In genomic region chr2:86225581-86225980, GRCh38 we compare ENCODE assay signal across 8 cellular contexts. TPM values are rescaled to one million over a fixed set of nuclear protein-coding genes. Genes with fewer than 3 reads are reported as not detected.
DNase-seq lines count a peak whose midpoint lies in the region; ATAC-seq, FAIRE-seq and TF ChIP-seq lines count a peak whose summit lies in the region.

No MANE protein-coding gene starts in this region.

- H3K27me3 Mint-ChIP-seq in nephron (ENCODE audit: low read depth) = peaks cover 9% of the 10 kb centered on the region
- H3K27me3 Mint-ChIP-seq in nephron progenitor cell (ENCODE audit: low read depth, poor library complexity) = peaks cover 6% of the 10 kb centered on the region

- H3K36me3 Mint-ChIP-seq in nephron (ENCODE audit: low read depth) (no peaks in the 10 kb centered on the region), nephron progenitor cell (ENCODE audit: low read depth) (no peaks in the 10 kb centered on the region)

- H3K9ac ChIP-seq in GM12878 (ENCODE audit: control insufficient read depth, insufficient read depth, low read length) = peak overlapping the region; percentile 33; the same call in 1 of the 2 replicates

- RAD21 ChIA-PET in GM12878 (lab: Charles Lee; ENCODE audit: unreplicated experiment) = interaction anchor here (0.8 to 10.1 kb wide), 16 partner anchors 10 to 216 kb away, joined by 3 to 181 read pairs (median 4); partner anchors contain the start of gene KDM3A

- TF ChIP-seq POLR2A in GM12878 (IDR thresholded peaks at IDR 0.05; ENCODE audit: low read depth, low read length) = peak; percentile 64
- no peak for TF ChIP-seq POLR2A in H54 (IDR thresholded peaks at IDR 0.05; ENCODE audit: low read depth, low read length)

- CTCF ChIA-PET in GM12878 (lab: Yijun Ruan, JAX) = interaction anchor here (0.6 to 9.0 kb wide), 17 partner anchors 10 to 217 kb away, joined by 3 to 278 read pairs (median 4); no protein-coding TSS in a partner anchor

- H3K4me1 ChIP-seq in GM12878 (ENCODE audit: control insufficient read depth, insufficient read depth, low read length) = peaks cover 32% of the 10 kb centered on the region

- H4K20me1 ChIP-seq in GM12878 (ENCODE audit: control insufficient read depth, insufficient read depth) = no peaks in the 10 kb centered on the region

- SMC1A ChIA-PET in GM12878 (lab: Charles Lee; ENCODE audit: uncharacterized antibody, unreplicated experiment) = interaction anchor here (0.9 to 7.1 kb wide), 14 partner anchors 11 to 147 kb away, joined by 3 to 178 read pairs (median 9); no protein-coding TSS in a partner anchor

- WGBS in GM12878 (ENCODE audit: insufficient coverage, insufficient replicate concordance, low lambda C conversion rate, missing lambda C conversion rate) = 3% methylated on average over 6 of the region's 6 CpGs

- H3K79me2 ChIP-seq in GM12878 (ENCODE audit: control insufficient read depth, insufficient read depth, low read length) = no peaks in the 10 kb centered on the region

- in situ Hi-C loops in GM12878 (cut with MboI) = no loop called here

- H3K4me1 Mint-ChIP-seq in nephron (peaks cover 42% of the 10 kb centered on the region), nephron progenitor cell (peaks cover 69% of the 10 kb centered on the region)

- H2AFZ ChIP-seq in GM12878 (ENCODE audit: control insufficient read depth, low read depth, low read length) = peak overlapping the region; percentile 89

- no peaks in the 10 kb centered on the region for H3K36me3 ChIP-seq in GM12878 (ENCODE audit: control insufficient read depth in 2 of 2, insufficient read depth in 2 of 2, low read length in 1 of 2)

- H3K9me3 Mint-ChIP-seq in nephron = no peaks in the 10 kb centered on the region
- no peaks in the 10 kb centered on the region for H3K9me3 Mint-ChIP-seq in nephron progenitor cell

- peak; percentile 83 for FAIRE-seq in GM12878 (lab: Jason Lieb, UNC)
- no peak for FAIRE-seq in H54 (lab: Jason Lieb, UNC)

- intact Hi-C loops in GM12878 (cut with micrococcal nuclease; ENCODE audit: unreplicated experiment) = loop anchor here (10.0 kb wide), 1 partner anchor 219 kb away; the partner anchor contains the start of gene KDM3A

- no TSS peak for BruUV-seq in GM12878 (replicated peaks; lab: Mats Ljungman, UMichigan)

- H3K4me2 ChIP-seq in GM12878 (ENCODE audit: control insufficient read depth, insufficient read depth) = peak overlapping the region; percentile 81

- ATAC-seq in GM12878 = peak; percentile 85

- peak overlapping the region in 2 of 3 experiments; percentile 97 to 98 for H3K27ac Mint-ChIP-seq in nephron
- H3K27ac Mint-ChIP-seq in nephron progenitor cell = no peak overlapping the region

- H3K27ac ChIP-seq in GM12878 (ENCODE audit: control insufficient read depth, insufficient read depth) = peak overlapping the region; percentile 82

- no peak overlapping the region for H3K4me3 ChIP-seq in GM12878

- TF ChIP-seq EP300 in GM12878 (IDR thresholded peaks at IDR 0.05; ENCODE audit: borderline replicate concordance in 1 of 2, control insufficient read depth in 1 of 2, low read depth in 2 of 2, low read length in 2 of 2) = no peak

- TF ChIP-seq CTCF in GM12878 (IDR thresholded peaks at IDR 0.05 in 2 of 3, conservative IDR thresholded peaks at IDR 0.05 in 1 of 3; ENCODE audit: control insufficient read depth in 2 of 3, extremely low read depth in 1 of 3, insufficient read depth in 1 of 3, low read depth in 3 of 3, low read length in 3 of 3) = peak in 2 of 3 experiments; percentile 12 to 13; a peak in 2 of 6 replicates
- no peak for TF ChIP-seq CTCF in nephron (IDR thresholded peaks at IDR 0.05; ENCODE audit: unreplicated experiment in 3 of 3)
- no peak for TF ChIP-seq CTCF in nephron progenitor cell (IDR thresholded peaks at IDR 0.05)

- POLR2A ChIA-PET in GM12878 (lab: Charles Lee) = interaction anchor here (0.5 to 2.3 kb wide), 9 partner anchors 12 to 217 kb away, joined by 3 to 21 read pairs (median 3); partner anchors contain the start of gene KDM3A

- H3K4me3 Mint-ChIP-seq in nephron (no peak overlapping the region), nephron progenitor cell (no peak overlapping the region)

- no peaks in the 10 kb centered on the region for H3K27me3 ChIP-seq in GM12878 (replicated peaks in 1 of 2; ENCODE audit: control insufficient read depth in 2 of 2, insufficient read depth in 2 of 2, low read length in 1 of 2)

- peak; percentile 6; the same call in 1 of the 2 replicates for TF ChIP-seq RAD21 in GM12878 (IDR thresholded peaks at IDR 0.05; ENCODE audit: insufficient read depth, low read depth, low read length)

- H3K9me3 ChIP-seq in GM12878 (replicated peaks; ENCODE audit: control insufficient read depth, insufficient read depth, low read length) = no peaks in the 10 kb centered on the region

- peak; percentile 44 for DNase-seq in EH (ENCODE audit: low read depth)
- DNase-seq in HCEC 1CT = peak; percentile 5
- DNase-seq in SIG-M5 treated with dmso at 0.1 percent for 504 hours (lab: John Stamatoyannopoulos, UW; ENCODE audit: unreplicated experiment) = peak; percentile 89
- DNase-seq in GM12878 (ENCODE audit: low read depth, low spot score) = peak; percentile 57
- no peak for DNase-seq in nephron progenitor cell
- no peak for DNase-seq in H54 (ENCODE audit: insufficient read length, low spot score)
- no peak for DNase-seq in OCI-M1 (lab: John Stamatoyannopoulos, UW)

TF ChIP-seq in GM12878, 131 proteins besides CTCF, POLR2A, EP300 and RAD21 (continues in another document):
- TF ChIP-seq NBN (IDR thresholded peaks at IDR 0.05) (no peak), SP1 (IDR thresholded peaks at IDR 0.05; ENCODE audit: low read depth, low read length) (peak; percentile 10), ATF7 (IDR thresholded peaks at IDR 0.05; ENCODE audit: low read depth) (0 out of 2 replicates have a peak, but pooled peaks have one; percentile 30), ELK1 (IDR thresholded peaks at IDR 0.05; ENCODE audit: low read depth, low read length) (no peak), TAF1 (IDR thresholded peaks at IDR 0.05; ENCODE audit: borderline replicate concordance, low read depth, low read length) (0 out of 2 replicates have a peak, but pooled peaks have one; percentile 24), RELB (IDR thresholded peaks at IDR 0.05; ENCODE audit: low read depth) (peak; percentile 12; the same call in 1 of the 2 replicates)

RNA-seq across cellular contexts. Expression of gene MRPL35, which starts 26.3 kb away (rescaled TPM):
- total RNA-seq in GM12878 (2013; cell fraction: nucleolus; rRNA removed) = 20.4 and 20.5 TPM in 2 replicates
- total RNA-seq in GM12878 (2014; rRNA removed) (58.1 and 72.0 TPM in 2 replicates), GM12878 (2014; rRNA removed; fragmentation: Illumina TruSeq; extraction: Trizol) (109 and 115 TPM in 2 replicates), GM12878 (2021) (64.5 and 67.7 TPM in 2 replicates)
- polyA plus RNA-seq in GM12878 (2011; ENCODE audit: low read depth) = 27.1 TPM
- polyA plus RNA-seq in GM12878 (2011; rRNA removed) (135 and 153 TPM in 2 replicates), GM12878 (2014; fragmentation: Illumina TruSeq; extraction: Trizol) (156 and 189 TPM in 2 replicates), GM12878 (2014; fragmentation: Nextera tagmentation; extraction: Ambion mirVana) (100 to 1,000 TPM; 156 to 162 TPM), GM12878 (2014; rRNA removed) (82.6 and 109 TPM in 2 replicates), GM12878 (2016; fragmentation: Nextera tagmentation; extraction: Ambion mirVana) (100 to 1,000 TPM; 170 to 180 TPM)
- 96.7 and 182 TPM in 2 replicates for polyA plus RNA-seq in GM12878 (2011; cell fraction: cytosol; rRNA removed)
- 68.0 and 72.7 TPM in 2 replicates for polyA plus RNA-seq in GM12878 (2011; cell fraction: nucleus; rRNA removed)
- polyA plus RNA-seq in GM12878 (2012) = 36.4 and 44.6 TPM in 2 replicates
- polyA minus RNA-seq in GM12878 (2011; rRNA and poly(A)+ RNA removed) = 46.5 and 55.7 TPM in 2 replicates
- 17.9 and 20.1 TPM in 2 replicates for polyA minus RNA-seq in GM12878 (2011; cell fraction: cytosol; rRNA and poly(A)+ RNA removed)
- polyA minus RNA-seq in GM12878 (2011; cell fraction: nucleus; rRNA and poly(A)+ RNA removed) = 15.4 and 16.3 TPM in 2 replicates

RNA-seq across cellular contexts. Expression of gene IMMT, which starts 30.3 kb away (rescaled TPM):
- 84.9 and 88.1 TPM in 2 replicates for total RNA-seq in GM12878 (2013; cell fraction: nucleolus; rRNA removed)
- total RNA-seq in GM12878 (2014; rRNA removed) = 78.4 and 79.9 TPM in 2 replicates
- 81.4 and 88.8 TPM in 2 replicates for total RNA-seq in GM12878 (2014; rRNA removed; fragmentation: Illumina TruSeq; extraction: Trizol)
- 104 and 108 TPM in 2 replicates for total RNA-seq in GM12878 (2021)
- 51.0 TPM for polyA plus RNA-seq in GM12878 (2011; ENCODE audit: low read depth)
- 89.6 and 105 TPM in 2 replicates for polyA plus RNA-seq in GM12878 (2011; rRNA removed)
- polyA plus RNA-seq in GM12878 (2011; cell fraction: cytosol; rRNA removed) = 71.9 and 76.2 TPM in 2 replicates
- 40.1 and 59.2 TPM in 2 replicates for polyA plus RNA-seq in GM12878 (2011; cell fraction: nucleus; rRNA removed)
- polyA plus RNA-seq in GM12878 (2012) = 60.9 and 70.4 TPM in 2 replicates
- polyA plus RNA-seq in GM12878 (2014; fragmentation: Illumina TruSeq; extraction: Trizol) = 120 and 136 TPM in 2 replicates
- 100 to 1,000 TPM in 1 of 2 experiments, 10 to 100 TPM in 1; 88.9 to 115 TPM for polyA plus RNA-seq in GM12878 (2014; fragmentation: Nextera tagmentation; extraction: Ambion mirVana)
- 73.5 and 86.5 TPM in 2 replicates for polyA plus RNA-seq in GM12878 (2014; rRNA removed)
- 100 to 1,000 TPM; 137 to 149 TPM for polyA plus RNA-seq in GM12878 (2016; fragmentation: Nextera tagmentation; extraction: Ambion mirVana)
- 67.1 and 77.4 TPM in 2 replicates for polyA minus RNA-seq in GM12878 (2011; rRNA and poly(A)+ RNA removed)
- polyA minus RNA-seq in GM12878 (2011; cell fraction: cytosol; rRNA and poly(A)+ RNA removed) = 35.5 and 39.3 TPM in 2 replicates
- 23.0 and 32.3 TPM in 2 replicates for polyA minus RNA-seq in GM12878 (2011; cell fraction: nucleus; rRNA and poly(A)+ RNA removed)

Comparison
In these comparisons a context has a peak if more than half of its experiments do, and no peak if none do; other contexts are left out.
1. DNase-seq: peak in EH (single experiment), HCEC 1CT (single experiment), SIG-M5 treated with dmso at 0.1 percent for 504 hours (single experiment) and GM12878 (single experiment); none in nephron progenitor cell (single experiment), H54 (single experiment) and OCI-M1 (single experiment).
2. CTCF ChIP-seq: peak in GM12878 (2 of 3); none in nephron (0 of 3) and nephron progenitor cell (single experiment).